Comparison of ENCODE assay signal across 14 cellular contexts in genomic region chr1:176989754-176990153, GRCh38.
"Had no signal": no experiment of that assay in that cellular context is flagged by ENCODE, and none has a peak within 500 bp of the region (broad histone marks: within the 10 kb centered on the region; RNA-seq: fewer than 3 reads in every experiment).

No MANE protein-coding gene starts in this region.

- H3K4me1 ChIP-seq: esophagus squamous epithelium, upper lobe of right lung had no signal

- H3K36me3 ChIP-seq: esophagus squamous epithelium, ovary, thoracic aorta, upper lobe of right lung had no signal

- H3K4me3 Mint-ChIP-seq: activated CD4-positive, alpha-beta T cell treated with anti-CD3 and anti-CD28 coated beads, Interleukin-2, amount 10 ng/mL, durations not matched to agents 7 days and 5 days; immature natural killer cell; natural killer cell; stimulated activated effector memory CD8-positive, alpha-beta T cell treated with anti-CD3 and anti-CD28 coated beads, Interleukin-12 subunit alpha, Interleukin-12 subunit beta, amount 100 ng/mL, for 72 hours had no signal

- H3K36me3 Mint-ChIP-seq: immature natural killer cell; natural killer cell; stimulated activated effector memory CD8-positive, alpha-beta T cell treated with anti-CD3 and anti-CD28 coated beads, Interleukin-12 subunit alpha, Interleukin-12 subunit beta, amount 100 ng/mL, for 72 hours had no signal

- H3K27me3 Mint-ChIP-seq: activated CD4-positive, alpha-beta T cell treated with anti-CD3 and anti-CD28 coated beads, Interleukin-2, amount 10 ng/mL, durations not matched to agents 7 days and 5 days had no signal

- DNase-seq: activated CD4-positive, alpha-beta T cell treated with anti-CD3 and anti-CD28 coated beads, Interleukin-2, amount 10 ng/mL, durations not matched to agents 7 days and 5 days; activated CD4-positive, CD25-positive, alpha-beta regulatory T cell; cortex of kidney; effector CD4-positive, alpha-beta T cell; esophagus squamous epithelium; glutamatergic neuron; immature natural killer cell; left cardiac atrium; natural killer cell; upper lobe of right lung had no signal

- H3K27ac Mint-ChIP-seq: activated CD4-positive, alpha-beta T cell treated with anti-CD3 and anti-CD28 coated beads, Interleukin-2, amount 10 ng/mL, durations not matched to agents 7 days and 5 days; immature natural killer cell; natural killer cell; stimulated activated effector memory CD8-positive, alpha-beta T cell treated with anti-CD3 and anti-CD28 coated beads, Interleukin-12 subunit alpha, Interleukin-12 subunit beta, amount 100 ng/mL, for 72 hours had no signal

- H3K27ac ChIP-seq: esophagus squamous epithelium, ovary, SK-N-MC, thoracic aorta, upper lobe of right lung had no signal

- H3K9me3 ChIP-seq: esophagus squamous epithelium, ovary, thoracic aorta, upper lobe of right lung had no signal

- H3K4me1 Mint-ChIP-seq: activated CD4-positive, alpha-beta T cell treated with anti-CD3 and anti-CD28 coated beads, Interleukin-2, amount 10 ng/mL, durations not matched to agents 7 days and 5 days; immature natural killer cell; natural killer cell; stimulated activated effector memory CD8-positive, alpha-beta T cell treated with anti-CD3 and anti-CD28 coated beads, Interleukin-12 subunit alpha, Interleukin-12 subunit beta, amount 100 ng/mL, for 72 hours had no signal

- ATAC-seq: natural killer cell; stimulated activated effector memory CD8-positive, alpha-beta T cell treated with anti-CD3 and anti-CD28 coated beads, Interleukin-12 subunit alpha, Interleukin-12 subunit beta, amount 100 ng/mL, for 72 hours; upper lobe of right lung had no signal

- H3K4me3 ChIP-seq: esophagus squamous epithelium, ovary, SK-N-MC, thoracic aorta, upper lobe of right lung had no signal

- H3K27me3 ChIP-seq: esophagus squamous epithelium, ovary, upper lobe of right lung had no signal
